In genomic region chr18:35507623-35508022, GRCh38 we compare ENCODE assay signal across 1 cellular context.
TF ChIP-seq lines count a peak whose summit lies in the region.

No MANE protein-coding gene starts in this region.

TF ChIP-seq in K562, 482 proteins besides CTCF, POLR2A, EP300 and RAD21 (continued from another document):
- TF ChIP-seq, protein P1, sequence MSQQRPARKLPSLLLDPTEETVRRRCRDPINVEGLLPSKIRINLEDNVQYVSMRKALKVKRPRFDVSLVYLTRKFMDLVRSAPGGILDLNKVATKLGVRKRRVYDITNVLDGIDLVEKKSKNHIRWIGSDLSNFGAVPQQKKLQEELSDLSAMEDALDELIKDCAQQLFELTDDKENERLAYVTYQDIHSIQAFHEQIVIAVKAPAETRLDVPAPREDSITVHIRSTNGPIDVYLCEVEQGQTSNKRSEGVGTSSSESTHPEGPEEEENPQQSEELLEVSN (IDR thresholded peaks at IDR 0.05; ENCODE audit: borderline replicate concordance in 1 of 2, extremely low read depth in 1 of 2, insufficient read depth in 1 of 2, insufficient read length in 1 of 2, low read depth in 1 of 2, low read length in 1 of 2, poor library complexity in 1 of 2, severe bottlenecking in 1 of 2) = no peak
- TF ChIP-seq, protein P2, sequence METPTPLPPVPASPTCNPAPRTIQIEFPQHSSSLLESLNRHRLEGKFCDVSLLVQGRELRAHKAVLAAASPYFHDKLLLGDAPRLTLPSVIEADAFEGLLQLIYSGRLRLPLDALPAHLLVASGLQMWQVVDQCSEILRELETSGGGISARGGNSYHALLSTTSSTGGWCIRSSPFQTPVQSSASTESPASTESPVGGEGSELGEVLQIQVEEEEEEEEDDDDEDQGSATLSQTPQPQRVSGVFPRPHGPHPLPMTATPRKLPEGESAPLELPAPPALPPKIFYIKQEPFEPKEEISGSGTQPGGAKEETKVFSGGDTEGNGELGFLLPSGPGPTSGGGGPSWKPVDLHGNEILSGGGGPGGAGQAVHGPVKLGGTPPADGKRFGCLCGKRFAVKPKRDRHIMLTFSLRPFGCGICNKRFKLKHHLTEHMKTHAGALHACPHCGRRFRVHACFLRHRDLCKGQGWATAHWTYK (CRISPR knock-in tag; IDR thresholded peaks at IDR 0.05) = no peak
TF ChIP-seq in K562: peak in this region for 9.
